In genomic region chr13:112756081-112756480, GRCh38 we compare ENCODE assay signal across 19 cellular contexts.
DNase-seq lines count a peak whose midpoint lies in the region; ATAC-seq and TF ChIP-seq lines count a peak whose summit lies in the region.
"Had no signal": no experiment of that assay in that cellular context is flagged by ENCODE, and none has a peak within 500 bp of the region (broad histone marks: within the 10 kb centered on the region; RNA-seq: fewer than 3 reads in every experiment).

No MANE protein-coding gene starts in this region.

- H3K27ac ChIP-seq in cardiac muscle cell (peak overlapping the region; percentile 59), osteoblast (ENCODE audit: low read depth, low read length) (no peak overlapping the region), stomach (peak overlapping the region in 1 of 5 donors; percentile 46)
- H3K27ac ChIP-seq: 22Rv1, C4-2B, RWPE1 had no signal

- H3K9me3 ChIP-seq in cardiac muscle cell (ENCODE audit: low read depth), result no peaks in the 10 kb centered on the region
- H3K9me3 ChIP-seq in osteoblast (ENCODE audit: low read depth, low read length), result no peaks in the 10 kb centered on the region
- H3K9me3 ChIP-seq in stomach, result no peaks in the 10 kb centered on the region

- 76 to 88% (median 83%) methylated on average over 7 of the region's 7 CpGs for WGBS in stomach, 5 donors

- H3K4me3 ChIP-seq in cardiac muscle cell (no peak overlapping the region), osteoblast (ENCODE audit: insufficient read depth, low read length) (no peak overlapping the region), stomach (no peak overlapping the region)

- TF ChIP-seq POLR2A in stomach (IDR thresholded peaks at IDR 0.05), result no peak

- peaks cover 6% of the 10 kb centered on the region for H4K20me1 ChIP-seq in osteoblast (ENCODE audit: insufficient read depth, low read length)

- no peak for TF ChIP-seq CTCF in cardiac muscle cell (IDR thresholded peaks at IDR 0.05; ENCODE audit: low read depth, low read length)
- no peak for TF ChIP-seq CTCF in osteoblast (IDR thresholded peaks at IDR 0.05; ENCODE audit: extremely low read depth, low read depth, low read length)
- TF ChIP-seq CTCF in stomach (IDR thresholded peaks at IDR 0.05), result no peak
- no peak for TF ChIP-seq CTCF in GM10266 (IDR thresholded peaks at IDR 0.05; ENCODE audit: control insufficient read depth, insufficient read depth, low read depth, missing control alignments)

- ATAC-seq in left ventricle myocardium superior (no peak), esophagus mucosa (peak; percentile 8)
- ATAC-seq: PC-3 had no signal

- H3K79me2 ChIP-seq in osteoblast (ENCODE audit: insufficient read depth, low read length), result no peaks in the 10 kb centered on the region

- TF ChIP-seq EP300 in stomach (IDR thresholded peaks at IDR 0.05), result no peak

- no peak overlapping the region for H2AFZ ChIP-seq in osteoblast (ENCODE audit: low read length)

- H3K27me3 ChIP-seq in cardiac muscle cell (no peaks in the 10 kb centered on the region), osteoblast (ENCODE audit: insufficient read depth, low read length) (no peaks in the 10 kb centered on the region), stomach (no peaks in the 10 kb centered on the region)

- intact Hi-C loops in left ventricle myocardium superior (cut with micrococcal nuclease), result no loop called here
- intact Hi-C loops in stomach (cut with DNase I; ENCODE audit: low total_unique reads), result no loop called here

- peaks cover 6% of the 10 kb centered on the region for H3K4me1 ChIP-seq in cardiac muscle cell (ENCODE audit: low read depth)
- no peaks in the 10 kb centered on the region for H3K4me1 ChIP-seq in osteoblast (ENCODE audit: insufficient read depth, low read length)
- peaks cover 0 to 31% (median 20%) of the 10 kb centered on the region in 4 donors for H3K4me1 ChIP-seq in stomach

- H3K36me3 ChIP-seq in cardiac muscle cell (no peaks in the 10 kb centered on the region), osteoblast (ENCODE audit: insufficient read depth, low read length) (no peaks in the 10 kb centered on the region), stomach (no peaks in the 10 kb centered on the region)

- H3K4me2 ChIP-seq in osteoblast (ENCODE audit: insufficient read depth, low read length), result no peak overlapping the region

- DNase-seq in cardiac muscle cell (ENCODE audit: low read depth in 1 of 2, low spot score in 1 of 2) (no peak), left ventricle myocardium superior (no peak), osteoblast (ENCODE audit: insufficient read length, low spot score, missing footprints) (peak; percentile 18), stomach (no peak), GOT3 (lab: John Stamatoyannopoulos, UW) (no peak), GM10266 (ENCODE audit: extremely low spot score) (no peak), germinal center (ENCODE audit: low spot score) (no peak)
- DNase-seq: AML-193, HFFc6, Karpas-422, NCI-H187 treated with DMSO at 0.1 percent for 48 hours, NCI-H2227 treated with DMSO at 0.1 percent for 48 hours, NCI-H524, PC-3, SIG-M5 had no signal
